In the genomic region with DNA sequence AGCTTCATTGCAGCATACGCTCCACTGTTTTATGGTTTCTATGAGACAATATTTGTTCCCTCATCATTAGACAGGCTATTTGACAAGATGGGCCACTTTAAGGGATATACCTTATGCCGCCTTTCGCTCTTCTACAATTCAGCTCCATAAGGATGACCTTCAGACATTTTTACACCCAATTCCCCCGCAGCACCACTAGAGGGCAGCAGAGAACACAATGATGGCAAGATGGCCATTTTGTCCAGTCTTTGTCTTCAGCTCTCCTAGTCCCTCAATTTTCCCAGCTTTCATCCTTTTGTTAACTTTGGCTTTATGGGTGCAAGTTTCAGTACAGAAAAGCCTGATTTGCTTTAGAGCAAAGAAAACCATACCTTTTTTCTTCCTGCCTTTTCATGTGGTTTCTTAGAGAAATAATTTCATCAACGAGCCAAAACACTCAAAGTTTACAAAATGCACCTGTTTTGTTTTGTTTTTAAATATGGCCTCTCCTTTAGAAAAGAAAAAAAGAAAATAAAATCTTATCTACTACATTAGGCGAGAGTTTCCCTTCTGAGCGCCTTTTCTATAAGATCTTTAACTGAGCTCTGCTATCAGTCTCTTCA, we compare ENCODE assay signal across 8 cellular contexts.
DNase-seq lines count a peak whose midpoint lies in the region; ATAC-seq and TF ChIP-seq lines count a peak whose summit lies in the region.

No MANE protein-coding gene starts in this region.

- CTCF ChIA-PET in SK-N-SH (lab: Yijun Ruan, JAX) = interaction anchor here (0.6 to 4.4 kb wide), 49 partner anchors 9 to 1092 kb away, joined by 3 to 115 read pairs (median 4); no protein-coding TSS in a partner anchor

- no peaks in the 10 kb centered on the region; a peak in 1 of 4 replicates for H3K4me1 ChIP-seq in SK-N-SH (ENCODE audit: control insufficient read depth in 1 of 2, insufficient read depth in 2 of 2, low read depth in 1 of 2, low read length in 1 of 2)
- no peaks in the 10 kb centered on the region for H3K4me1 ChIP-seq in gastrocnemius medialis

- no peaks in the 10 kb centered on the region for H4K20me1 ChIP-seq in SK-N-SH (ENCODE audit: insufficient read depth)

- in situ Hi-C loops in gastrocnemius medialis (cut with MboI; ENCODE audit: low sequenced_read_pairs in 4 of 4) = loop anchor here in 1 of 4 donors (25.0 kb wide), 1 partner anchor 721 kb away; no protein-coding TSS in a partner anchor

- H3F3A ChIP-seq in SK-N-SH (replicated peaks; ENCODE audit: insufficient read depth) = no peaks in the 10 kb centered on the region

- no peaks in the 10 kb centered on the region for H3K36me3 ChIP-seq in SK-N-SH (replicated peaks in 1 of 2; ENCODE audit: control insufficient read depth in 1 of 2, insufficient read depth in 2 of 2, low read length in 1 of 2)
- no peaks in the 10 kb centered on the region for H3K36me3 ChIP-seq in gastrocnemius medialis

- H3K4me2 ChIP-seq in SK-N-SH = no peak overlapping the region

- POLR2A ChIA-PET in SK-N-SH (lab: Yijun Ruan, JAX) = no interaction called here

- TF ChIP-seq CTCF in SK-N-SH (IDR thresholded peaks at IDR 0.05) (peak; percentile 87), gastrocnemius medialis (IDR thresholded peaks at IDR 0.05 in 4 of 5, conservative IDR thresholded peaks at IDR 0.05 in 1 of 5) (peak; percentile 47 to 70 (median 58))

- intact Hi-C loops in gastrocnemius medialis (cut with DNase I; ENCODE audit: low total_unique reads) = loop anchor here (5.0 kb wide), 2 partner anchors 721 to 831 kb away; no protein-coding TSS in a partner anchor

- H3K9ac ChIP-seq in SK-N-SH = no peak overlapping the region

- ATAC-seq in GM18868 (IDR thresholded peaks at IDR 0.05; ENCODE audit: unreplicated experiment) = peak; percentile 77
- ATAC-seq in gastrocnemius medialis = no peak
- ATAC-seq in HG03442 (IDR thresholded peaks at IDR 0.05; ENCODE audit: unreplicated experiment) = no peak

- TF ChIP-seq POLR2A in gastrocnemius medialis (IDR thresholded peaks at IDR 0.05) = no peak

- H3K79me2 ChIP-seq in SK-N-SH (ENCODE audit: insufficient read depth) = no peaks in the 10 kb centered on the region

- no peak for TF ChIP-seq EP300 in SK-N-SH (IDR thresholded peaks at IDR 0.05; ENCODE audit: borderline replicate concordance in 1 of 2, low read depth in 1 of 2, low read length in 1 of 2)

- H3K27me3 ChIP-seq in SK-N-SH (ENCODE audit: insufficient read depth) (no peaks in the 10 kb centered on the region), gastrocnemius medialis (no peaks in the 10 kb centered on the region)

- H3K27ac ChIP-seq in SK-N-SH (ENCODE audit: low read depth in 2 of 2, low read length in 1 of 2) = no peak overlapping the region
- H3K27ac ChIP-seq in gastrocnemius medialis = no peak overlapping the region

- peak overlapping the region; percentile 20; the same call in 1 of the 2 replicates for H2AFZ ChIP-seq in SK-N-SH (ENCODE audit: low read depth)

- H3K9me3 ChIP-seq in SK-N-SH (no peaks in the 10 kb centered on the region), gastrocnemius medialis (no peaks in the 10 kb centered on the region)

- TF ChIP-seq RAD21 in SK-N-SH (IDR thresholded peaks at IDR 0.05; ENCODE audit: low read length) = peak; percentile 90

- H3K4me3 ChIP-seq in SK-N-SH (ENCODE audit: low read depth in 2 of 2, low read length in 1 of 2) (peak overlapping the region in 1 of 2 experiments; percentile 37; a peak in 1 of 4 replicates), gastrocnemius medialis (no peak overlapping the region)

- 38% methylated on average over 7 of the region's 7 CpGs for WGBS in SK-N-SH (ENCODE audit: low lambda C conversion rate)

- H3K9me2 ChIP-seq in SK-N-SH = no peaks in the 10 kb centered on the region

- DNase-seq in AG08396 (ENCODE audit: low spot score) (peak; percentile 73), NCI-H1092 treated with DMSO at 0.1 percent for 48 hours (lab: John Stamatoyannopoulos, UW) (peak; percentile 91), SK-N-SH (peak; percentile 46), anterior cingulate cortex (lab: John Stamatoyannopoulos, UW) (peak in 55 of 58 donors; percentile 3 to 79 (median 38)), hippocampal formation (lab: John Stamatoyannopoulos, UW) (peak; percentile 67 to 70), gastrocnemius medialis (peak in 1 of 2 donors; percentile 14)

TF ChIP-seq in SK-N-SH, 30 proteins besides CTCF, POLR2A, EP300 and RAD21:
- TF ChIP-seq SMC3 (IDR thresholded peaks at IDR 0.05; ENCODE audit: low read depth, low read length) (peak; percentile 86), EZH2phosphoT487 (IDR thresholded peaks at IDR 0.05; ENCODE audit: borderline replicate concordance, low read depth) (no peak), GABPA (IDR thresholded peaks at IDR 0.05; ENCODE audit: low read depth) (no peak), FOSL2 (IDR thresholded peaks at IDR 0.05; ENCODE audit: borderline replicate concordance, low read depth) (no peak), CHD2 (IDR thresholded peaks at IDR 0.05; ENCODE audit: low read length, partially characterized antibody) (no peak), YY1 (IDR thresholded peaks at IDR 0.05; ENCODE audit: low read depth) (peak; percentile 63; the same call in 1 of the 2 replicates), SIN3A (IDR thresholded peaks at IDR 0.05; ENCODE audit: borderline replicate concordance, low read depth, low read length) (no peak), MXI1 (IDR thresholded peaks at IDR 0.05; ENCODE audit: low read depth, low read length) (no peak)
